2 cellular contexts compared by ENCODE assay signal in genomic region chr4:5635826-5636196, GRCh38.
A peak's percentile ranks its signal among the peaks of the same experiment; 100 is the strongest.
TF ChIP-seq lines count a peak whose summit lies in the region.

No MANE protein-coding gene starts in this region.

TF ChIP-seq in GM12878, 131 proteins besides CTCF, POLR2A, EP300 and RAD21 (continued from another document):
- TF ChIP-seq EGR1 (IDR thresholded peaks at IDR 0.05; ENCODE audit: borderline replicate concordance in 1 of 2, low read depth in 2 of 2, low read length in 2 of 2) = no peak
- TF ChIP-seq FOXM1 (IDR thresholded peaks at IDR 0.05; ENCODE audit: low read depth, low read length) = no peak
- no peak for TF ChIP-seq BACH1 (IDR thresholded peaks at IDR 0.05; ENCODE audit: borderline replicate concordance)
- TF ChIP-seq ZZZ3 (IDR thresholded peaks at IDR 0.05; ENCODE audit: control insufficient read depth, insufficient read length, low read depth) = no peak
- TF ChIP-seq TBL1XR1 (IDR thresholded peaks at IDR 0.05; ENCODE audit: low read depth, low read length) = no peak
- TF ChIP-seq JUNB (IDR thresholded peaks at IDR 0.05) = peak; percentile 36; the same call in 1 of the 2 replicates
- TF ChIP-seq SMARCA5 (IDR thresholded peaks at IDR 0.05) = no peak
- no peak for TF ChIP-seq SRF (IDR thresholded peaks at IDR 0.05; ENCODE audit: low read depth in 2 of 2, low read length in 2 of 2)
- TF ChIP-seq NBN (IDR thresholded peaks at IDR 0.05) = no peak
- TF ChIP-seq RUNX3 (IDR thresholded peaks at IDR 0.05; ENCODE audit: low read length) = 0 out of 2 replicates have a peak, but pooled peaks have one; percentile 14
- TF ChIP-seq, protein P1, sequence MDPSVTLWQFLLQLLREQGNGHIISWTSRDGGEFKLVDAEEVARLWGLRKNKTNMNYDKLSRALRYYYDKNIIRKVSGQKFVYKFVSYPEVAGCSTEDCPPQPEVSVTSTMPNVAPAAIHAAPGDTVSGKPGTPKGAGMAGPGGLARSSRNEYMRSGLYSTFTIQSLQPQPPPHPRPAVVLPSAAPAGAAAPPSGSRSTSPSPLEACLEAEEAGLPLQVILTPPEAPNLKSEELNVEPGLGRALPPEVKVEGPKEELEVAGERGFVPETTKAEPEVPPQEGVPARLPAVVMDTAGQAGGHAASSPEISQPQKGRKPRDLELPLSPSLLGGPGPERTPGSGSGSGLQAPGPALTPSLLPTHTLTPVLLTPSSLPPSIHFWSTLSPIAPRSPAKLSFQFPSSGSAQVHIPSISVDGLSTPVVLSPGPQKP (IDR thresholded peaks at IDR 0.05; ENCODE audit: low read depth, low read length) = no peak
- no peak for TF ChIP-seq SIX5 (IDR thresholded peaks at IDR 0.05; ENCODE audit: low read depth, low read length, severe bottlenecking)

TF ChIP-seq in WTC11, 78 proteins besides CTCF, POLR2A, EP300 and RAD21 (continued from another document):
- no peak for TF ChIP-seq FOXP4 (CRISPR knock-in tag; IDR thresholded peaks at IDR 0.05)
- no peak for TF ChIP-seq ZBTB21 (CRISPR knock-in tag; IDR thresholded peaks at IDR 0.05; ENCODE audit: borderline replicate concordance)
- no peak for TF ChIP-seq NFE2L1 (CRISPR knock-in tag; IDR thresholded peaks at IDR 0.05)
- no peak for TF ChIP-seq ZNF317 (CRISPR knock-in tag; IDR thresholded peaks at IDR 0.05; ENCODE audit: borderline replicate concordance, low read depth)
- TF ChIP-seq GRHL2 (CRISPR knock-in tag; IDR thresholded peaks at IDR 0.05; ENCODE audit: insufficient replicate concordance, severe bottlenecking) = no peak
- no peak for TF ChIP-seq E2F5 (CRISPR knock-in tag; IDR thresholded peaks at IDR 0.05)
- no peak for TF ChIP-seq ESRRA (CRISPR knock-in tag; IDR thresholded peaks at IDR 0.05; ENCODE audit: borderline replicate concordance)
- TF ChIP-seq PRDM15 (CRISPR knock-in tag; IDR thresholded peaks at IDR 0.05) = no peak
- no peak for TF ChIP-seq CREM (CRISPR knock-in tag; IDR thresholded peaks at IDR 0.05)
- TF ChIP-seq ERG (CRISPR knock-in tag; IDR thresholded peaks at IDR 0.05) = no peak
- TF ChIP-seq SMAD3 (CRISPR knock-in tag; IDR thresholded peaks at IDR 0.05; ENCODE audit: borderline replicate concordance) = no peak
- no peak for TF ChIP-seq IRF2 (CRISPR knock-in tag; IDR thresholded peaks at IDR 0.05; ENCODE audit: borderline replicate concordance, low read depth)
